28 cellular contexts compared by ENCODE assay signal in genomic region chr3:187243933-187244564, GRCh38. TPM values are rescaled to one million over a fixed set of nuclear protein-coding genes. Genes with fewer than 3 reads are reported as not detected.
A peak's percentile ranks its signal among the peaks of the same experiment; 100 is the strongest.
DNase-seq lines count a peak whose midpoint lies in the region; ATAC-seq, FAIRE-seq and TF ChIP-seq lines count a peak whose summit lies in the region.
"Had no signal": no experiment of that assay in that cellular context is flagged by ENCODE, and none has a peak within 500 bp of the region (broad histone marks: within the 10 kb centered on the region; RNA-seq: fewer than 3 reads in every experiment).

No MANE protein-coding gene starts in this region.

- peak; percentile 88 for ATAC-seq in sciatic nerve
- ATAC-seq in activated T-cell treated with anti-CD3 and anti-CD28 coated beads, Interleukin-2, amount 50 U/mL, for 72 hours (replicated peaks in 1 of 2): no peak
- no peak for ATAC-seq in GM18498 (IDR thresholded peaks at IDR 0.05; ENCODE audit: unreplicated experiment)
- ATAC-seq in activated CD8-positive, alpha-beta memory T cell treated with anti-CD3 and anti-CD28 coated beads, Interleukin-2, amount 10 ng/mL, durations not matched to agents 7 days and 5 days: no peak
- ATAC-seq: activated T-cell treated with anti-CD3 and anti-CD28 coated beads, Interleukin-2, amount 50 U/mL, for 4 hours; left colon; stimulated activated naive B cell treated with anti-CD40 and anti-IgM and Interleukin-4, amounts not matched to agents 10 μg/mL and 1 μg/mL and 100 μg/mL, for 72 hours had no signal

- H3K27me3 Mint-ChIP-seq in activated T-cell treated with anti-CD3 and anti-CD28 coated beads, Interleukin-2, amount 50 U/mL, for 72 hours (ENCODE audit: low read depth): peaks cover 10% of the 10 kb centered on the region
- H3K27me3 Mint-ChIP-seq in activated CD8-positive, alpha-beta memory T cell treated with anti-CD3 and anti-CD28 coated beads, Interleukin-2, amount 10 ng/mL, durations not matched to agents 7 days and 5 days: peaks cover 19% of the 10 kb centered on the region
- H3K27me3 Mint-ChIP-seq: activated CD4-positive, alpha-beta memory T cell treated with anti-CD3 and anti-CD28 coated beads for 36 hours had no signal

- no peak overlapping the region for H3K27ac Mint-ChIP-seq in activated T-cell treated with anti-CD3 and anti-CD28 coated beads, Interleukin-2, amount 50 U/mL, for 72 hours
- H3K27ac Mint-ChIP-seq in activated CD8-positive, alpha-beta memory T cell treated with anti-CD3 and anti-CD28 coated beads, Interleukin-2, amount 10 ng/mL, durations not matched to agents 7 days and 5 days: no peak overlapping the region
- H3K27ac Mint-ChIP-seq: activated CD4-positive, alpha-beta memory T cell treated with anti-CD3 and anti-CD28 coated beads for 36 hours; activated naive CD4-positive, alpha-beta T cell treated with anti-CD3 and anti-CD28 coated beads, Interleukin-2, amount 10 ng/mL, durations not matched to agents 7 days and 5 days; H9; nephron progenitor cell; stimulated activated naive B cell treated with anti-CD40 and anti-IgM and Interleukin-4, amounts not matched to agents 10 μg/mL and 1 μg/mL and 100 μg/mL, for 72 hours had no signal

- DNase-seq in GM03348 (ENCODE audit: low spot score) (peak; percentile 53), cardiac fibroblast (ENCODE audit: low read depth in 2 of 2) (peak; percentile 63 to 67), foreskin fibroblast (peak; percentile 51 to 74), sciatic nerve (ENCODE audit: low spot score) (no peak), kidney (no peak)
- no peak for DNase-seq in activated T-cell treated with anti-CD3 and anti-CD28 coated beads, Interleukin-2, amount 50 U/mL, for 72 hours
- no peak for DNase-seq in activated CD8-positive, alpha-beta memory T cell treated with anti-CD3 and anti-CD28 coated beads, Interleukin-2, amount 10 ng/mL, durations not matched to agents 7 days and 5 days
- DNase-seq: activated CD4-positive, alpha-beta memory T cell treated with anti-CD3 and anti-CD28 coated beads for 36 hours; activated CD4-positive, CD25-positive, alpha-beta regulatory T cell; activated naive CD4-positive, alpha-beta T cell treated with anti-CD3 and anti-CD28 coated beads, Interleukin-2, amount 10 ng/mL, durations not matched to agents 7 days and 5 days; activated T-cell treated with anti-CD3 and anti-CD28 coated beads, Interleukin-2, amount 50 U/mL, for 4 hours; AML-193; H9; Karpas-422; left colon; NCI-H1092; NCI-H2029 treated with DMSO at 0.1 percent for 48 hours; NCI-H446 treated with DMSO at 0.1 percent for 48 hours; nephron progenitor cell; RPMI8226; stimulated activated naive B cell treated with anti-CD40 and anti-IgM and Interleukin-4, amounts not matched to agents 10 μg/mL and 1 μg/mL and 100 μg/mL, for 72 hours; T1000 had no signal

- H3K36me3 Mint-ChIP-seq in activated T-cell treated with anti-CD3 and anti-CD28 coated beads, Interleukin-2, amount 50 U/mL, for 72 hours (ENCODE audit: insufficient read depth in 2 of 2): peaks cover 0 to 2% of the 10 kb centered on the region in 2 donors
- H3K36me3 Mint-ChIP-seq in activated CD8-positive, alpha-beta memory T cell treated with anti-CD3 and anti-CD28 coated beads, Interleukin-2, amount 10 ng/mL, durations not matched to agents 7 days and 5 days: no peaks in the 10 kb centered on the region
- H3K36me3 Mint-ChIP-seq: activated CD4-positive, alpha-beta memory T cell treated with anti-CD3 and anti-CD28 coated beads for 36 hours; activated naive CD4-positive, alpha-beta T cell treated with anti-CD3 and anti-CD28 coated beads, Interleukin-2, amount 10 ng/mL, durations not matched to agents 7 days and 5 days; stimulated activated naive B cell treated with anti-CD40 and anti-IgM and Interleukin-4, amounts not matched to agents 10 μg/mL and 1 μg/mL and 100 μg/mL, for 72 hours had no signal

- CTCF ChIA-PET in activated CD8-positive, alpha-beta memory T cell treated with anti-CD3 and anti-CD28 coated beads, Interleukin-2, amount 10 ng/mL, durations not matched to agents 7 days and 5 days (lab: Charles Lee): interaction anchor here (0.5 to 0.8 kb wide), 2 partner anchors 21 to 160 kb away, joined by 3 read pairs; no protein-coding TSS in a partner anchor

- intact Hi-C loops in sciatic nerve (cut with DNase I): no loop called here
- intact Hi-C loops in kidney (cut with DNase I): no loop called here

- no peak overlapping the region for H3K9ac ChIP-seq in kidney (ENCODE audit: low read length in 2 of 2)

- no peaks in the 10 kb centered on the region for H3K36me3 ChIP-seq in kidney (ENCODE audit: control insufficient read depth in 1 of 2, insufficient read depth in 2 of 2, low read length in 2 of 2)
- H3K36me3 ChIP-seq: ascending aorta had no signal

- no peak overlapping the region for H3K4me3 Mint-ChIP-seq in activated T-cell treated with anti-CD3 and anti-CD28 coated beads, Interleukin-2, amount 50 U/mL, for 72 hours
- H3K4me3 Mint-ChIP-seq in activated CD8-positive, alpha-beta memory T cell treated with anti-CD3 and anti-CD28 coated beads, Interleukin-2, amount 10 ng/mL, durations not matched to agents 7 days and 5 days: no peak overlapping the region
- H3K4me3 Mint-ChIP-seq: activated CD4-positive, alpha-beta memory T cell treated with anti-CD3 and anti-CD28 coated beads for 36 hours; activated naive CD4-positive, alpha-beta T cell treated with anti-CD3 and anti-CD28 coated beads, Interleukin-2, amount 10 ng/mL, durations not matched to agents 7 days and 5 days; activated T-cell treated with anti-CD3 and anti-CD28 coated beads, Interleukin-2, amount 50 U/mL, for 4 hours; H9; nephron progenitor cell; stimulated activated naive B cell treated with anti-CD40 and anti-IgM and Interleukin-4, amounts not matched to agents 10 μg/mL and 1 μg/mL and 100 μg/mL, for 72 hours had no signal

- TF ChIP-seq CTCF in cardiac fibroblast (IDR thresholded peaks at IDR 0.05; ENCODE audit: low read depth, low read length) (no peak), foreskin fibroblast (IDR thresholded peaks at IDR 0.05; ENCODE audit: low read depth, low read length) (no peak), kidney (IDR thresholded peaks at IDR 0.05; ENCODE audit: borderline replicate concordance, extremely low read depth, insufficient read depth) (no peak)

- FAIRE-seq in kidney (lab: Jason Lieb, UNC): no peak
- FAIRE-seq: frontal cortex, GM12878 had no signal

- peaks cover 7% of the 10 kb centered on the region for H3K4me1 Mint-ChIP-seq in activated T-cell treated with anti-CD3 and anti-CD28 coated beads, Interleukin-2, amount 50 U/mL, for 72 hours (ENCODE audit: low read depth)
- H3K4me1 Mint-ChIP-seq in activated CD8-positive, alpha-beta memory T cell treated with anti-CD3 and anti-CD28 coated beads, Interleukin-2, amount 10 ng/mL, durations not matched to agents 7 days and 5 days: peaks cover 9% of the 10 kb centered on the region

- peaks cover 0 to 5% of the 10 kb centered on the region in 2 donors for H3K9me3 Mint-ChIP-seq in activated T-cell treated with anti-CD3 and anti-CD28 coated beads, Interleukin-2, amount 50 U/mL, for 72 hours
- peaks cover 4% of the 10 kb centered on the region for H3K9me3 Mint-ChIP-seq in activated CD8-positive, alpha-beta memory T cell treated with anti-CD3 and anti-CD28 coated beads, Interleukin-2, amount 10 ng/mL, durations not matched to agents 7 days and 5 days (ENCODE audit: low read depth)
- H3K9me3 Mint-ChIP-seq: H9 had no signal

- no peaks in the 10 kb centered on the region for H3K4me1 ChIP-seq in kidney (ENCODE audit: control insufficient read depth in 1 of 2, insufficient read depth in 1 of 2, low read depth in 1 of 2, low read length in 2 of 2)
- H3K4me1 ChIP-seq: ascending aorta had no signal

- no peak overlapping the region for H3K4me3 ChIP-seq in cardiac fibroblast (replicated peaks in 1 of 2; ENCODE audit: low read depth in 2 of 2, low read length in 2 of 2)
- no peak overlapping the region for H3K4me3 ChIP-seq in foreskin fibroblast (ENCODE audit: low read depth in 1 of 2, low read length in 2 of 2)
- no peak overlapping the region for H3K4me3 ChIP-seq in kidney (ENCODE audit: low read length in 2 of 2)
- H3K4me3 ChIP-seq: ascending aorta, GM12878 had no signal

- no peaks in the 10 kb centered on the region for H3K9me3 ChIP-seq in kidney (ENCODE audit: control insufficient read depth in 1 of 2, low read length in 2 of 2)
- H3K9me3 ChIP-seq: ascending aorta had no signal

- no peak overlapping the region for H3K27ac ChIP-seq in kidney (ENCODE audit: low read depth in 2 of 2, low read length in 2 of 2)
- H3K27ac ChIP-seq: ascending aorta had no signal

RNA-seq across cellular contexts. Expression of gene RTP1, which starts 46.8 kb away (rescaled TPM):
- not detected for total RNA-seq in sciatic nerve
- not detected for total RNA-seq in activated T-cell treated with anti-CD3 and anti-CD28 coated beads, Interleukin-2, amount 50 U/mL, for 72 hours
- total RNA-seq in kidney: not detected
- polyA plus RNA-seq in kidney (ENCODE audit: insufficient read depth, low read depth, low replicate concordance): not detected
- total RNA-seq in activated CD8-positive, alpha-beta memory T cell treated with anti-CD3 and anti-CD28 coated beads, Interleukin-2, amount 10 ng/mL, durations not matched to agents 7 days and 5 days: not detected
- total RNA-seq: activated CD4-positive, alpha-beta memory T cell treated with anti-CD3 and anti-CD28 coated beads for 36 hours; activated T-cell treated with anti-CD3 and anti-CD28 coated beads, Interleukin-2, amount 50 U/mL, for 4 hours; ascending aorta; GM12878; HT-29; left colon; mononuclear cell had no signal
- polyA plus RNA-seq: GM12878 had no signal

RNA-seq across cellular contexts. Expression of gene MASP1, which starts 47.5 kb away (rescaled TPM):
- total RNA-seq in sciatic nerve (6.3 TPM), kidney (4.8 TPM)
- not detected for total RNA-seq in activated T-cell treated with anti-CD3 and anti-CD28 coated beads, Interleukin-2, amount 50 U/mL, for 72 hours
- 2.8 TPM for polyA plus RNA-seq in kidney (ENCODE audit: insufficient read depth, low read depth, low replicate concordance)
- total RNA-seq in activated CD8-positive, alpha-beta memory T cell treated with anti-CD3 and anti-CD28 coated beads, Interleukin-2, amount 10 ng/mL, durations not matched to agents 7 days and 5 days: not detected
- total RNA-seq: activated CD4-positive, alpha-beta memory T cell treated with anti-CD3 and anti-CD28 coated beads for 36 hours; HT-29; mononuclear cell had no signal
- polyA plus RNA-seq: GM12878 had no signal

Comparison
In these comparisons a context has a peak if more than half of its experiments do, and no peak if none do; other contexts are left out.
1. DNase-seq: peak in GM03348 (single experiment), cardiac fibroblast (2 of 2) and foreskin fibroblast (2 of 2); none in sciatic nerve (single experiment), activated T-cell treated with anti-CD3 and anti-CD28 coated beads, Interleukin-2, amount 50 U/mL, for 72 hours (0 of 2), kidney (single experiment) and activated CD8-positive, alpha-beta memory T cell treated with anti-CD3 and anti-CD28 coated beads, Interleukin-2, amount 10 ng/mL, durations not matched to agents 7 days and 5 days (single experiment).